Comparison of ENCODE assay signal across 22 cellular contexts in genomic region chr14:99633141-99633540, GRCh38. TPM values are rescaled to one million over a fixed set of nuclear protein-coding genes. Genes with fewer than 3 reads are reported as not detected.
DNase-seq lines count a peak whose midpoint lies in the region; ATAC-seq, FAIRE-seq and TF ChIP-seq lines count a peak whose summit lies in the region.
"Had no signal": no experiment of that assay in that cellular context is flagged by ENCODE, and none has a peak within 500 bp of the region (broad histone marks: within the 10 kb centered on the region; RNA-seq: fewer than 3 reads in every experiment).

No MANE protein-coding gene starts in this region.

- in situ Hi-C loops in brain microvascular endothelial cell (cut with HindIII; ENCODE audit: low pct_ligation_motif_present, low sequenced_read_pairs): no loop called here

- H3K4me3 Mint-ChIP-seq in activated CD4-positive, alpha-beta T cell treated with anti-CD3 and anti-CD28 coated beads, Interleukin-2, amount 10 ng/mL, durations not matched to agents 7 days and 5 days: no peak overlapping the region
- H3K4me3 Mint-ChIP-seq in activated CD4-positive, alpha-beta T cell treated with anti-CD3 and anti-CD28 coated beads for 36 hours: no peak overlapping the region
- H3K4me3 Mint-ChIP-seq in activated B cell treated with CpG ODN at 0.5 μM for 24 hours: no peak overlapping the region
- H3K4me3 Mint-ChIP-seq: CD4-positive, alpha-beta T cell; HFFc6 had no signal

- H2BK120ac ChIP-seq in neuronal stem cell (ENCODE audit: low read depth, low read length): no peak overlapping the region

- peak overlapping the region; percentile 38 for H3K4ac ChIP-seq in neuronal stem cell (ENCODE audit: low read length)

- peak overlapping the region; percentile 40 for H3K23ac ChIP-seq in neuronal stem cell (ENCODE audit: low read depth, low read length, poor library complexity)

- H3K27ac Mint-ChIP-seq in activated CD4-positive, alpha-beta T cell treated with anti-CD3 and anti-CD28 coated beads, Interleukin-2, amount 10 ng/mL, durations not matched to agents 7 days and 5 days: peak overlapping the region; percentile 54
- no peak overlapping the region for H3K27ac Mint-ChIP-seq in activated CD4-positive, alpha-beta T cell treated with anti-CD3 and anti-CD28 coated beads for 36 hours
- H3K27ac Mint-ChIP-seq in activated B cell treated with CpG ODN at 0.5 μM for 24 hours: no peak overlapping the region
- H3K27ac Mint-ChIP-seq: CD4-positive, alpha-beta T cell; HFFc6 had no signal

- H4K91ac ChIP-seq in neuronal stem cell (ENCODE audit: low read depth, low read length, poor library complexity): no peak overlapping the region

- no peak for ATAC-seq in activated CD4-positive, alpha-beta T cell treated with anti-CD3 and anti-CD28 coated beads for 36 hours
- ATAC-seq in activated B cell treated with CpG ODN at 0.5 μM for 24 hours (ENCODE audit: low read depth) (peak; percentile 35), GM18505 (IDR thresholded peaks at IDR 0.05; ENCODE audit: unreplicated experiment) (no peak)
- ATAC-seq: K562 had no signal

- H3K9me3 Mint-ChIP-seq in activated CD4-positive, alpha-beta T cell treated with anti-CD3 and anti-CD28 coated beads, Interleukin-2, amount 10 ng/mL, durations not matched to agents 7 days and 5 days: no peaks in the 10 kb centered on the region
- H3K9me3 Mint-ChIP-seq in activated CD4-positive, alpha-beta T cell treated with anti-CD3 and anti-CD28 coated beads for 36 hours (ENCODE audit: low read depth): no peaks in the 10 kb centered on the region
- H3K9me3 Mint-ChIP-seq in activated B cell treated with CpG ODN at 0.5 μM for 24 hours: no peaks in the 10 kb centered on the region
- H3K9me3 Mint-ChIP-seq: CD4-positive, alpha-beta T cell; HFFc6 had no signal

- no peak for TF ChIP-seq POLR2A in GM18505 (IDR thresholded peaks at IDR 0.05; ENCODE audit: borderline replicate concordance, extremely low read depth, insufficient read depth, insufficient read length)

- H3K36me3 Mint-ChIP-seq in activated CD4-positive, alpha-beta T cell treated with anti-CD3 and anti-CD28 coated beads, Interleukin-2, amount 10 ng/mL, durations not matched to agents 7 days and 5 days (ENCODE audit: low read depth): no peaks in the 10 kb centered on the region
- H3K36me3 Mint-ChIP-seq in activated CD4-positive, alpha-beta T cell treated with anti-CD3 and anti-CD28 coated beads for 36 hours (ENCODE audit: low read depth): no peaks in the 10 kb centered on the region
- no peaks in the 10 kb centered on the region for H3K36me3 Mint-ChIP-seq in activated B cell treated with CpG ODN at 0.5 μM for 24 hours (ENCODE audit: low read depth)

- H2AFZ ChIP-seq in neuronal stem cell (ENCODE audit: low read length): peak overlapping the region; percentile 60

- H3K79me1 ChIP-seq in neuronal stem cell (ENCODE audit: low read depth, low read length): no peaks in the 10 kb centered on the region

- H3K4me1 Mint-ChIP-seq in activated CD4-positive, alpha-beta T cell treated with anti-CD3 and anti-CD28 coated beads, Interleukin-2, amount 10 ng/mL, durations not matched to agents 7 days and 5 days: no peaks in the 10 kb centered on the region
- H3K4me1 Mint-ChIP-seq in activated CD4-positive, alpha-beta T cell treated with anti-CD3 and anti-CD28 coated beads for 36 hours: peaks cover 2% of the 10 kb centered on the region
- H3K4me1 Mint-ChIP-seq in activated B cell treated with CpG ODN at 0.5 μM for 24 hours: peaks cover 12% of the 10 kb centered on the region

- no peaks in the 10 kb centered on the region for H3K9me3 ChIP-seq in neuronal stem cell (replicated peaks in 1 of 2; ENCODE audit: control insufficient read depth in 2 of 2, insufficient read depth in 1 of 2, low read depth in 1 of 2, low read length in 2 of 2)
- H3K9me3 ChIP-seq: HAP-1 had no signal

- H3K4me2 ChIP-seq in neuronal stem cell (ENCODE audit: insufficient read depth, low read length, poor library complexity, severe bottlenecking): no peak overlapping the region

- H2AK5ac ChIP-seq in neuronal stem cell (ENCODE audit: low read depth, low read length): peak overlapping the region; percentile 44

- peaks cover 3 to 17% of the 10 kb centered on the region in 2 donors for H3K4me1 ChIP-seq in neuronal stem cell (ENCODE audit: control insufficient read depth in 2 of 2, insufficient read depth in 1 of 2, low read depth in 1 of 2, low read length in 2 of 2)

- CTCF ChIA-PET in activated CD4-positive, alpha-beta T cell treated with anti-CD3 and anti-CD28 coated beads, Interleukin-2, amount 10 ng/mL, durations not matched to agents 7 days and 5 days (lab: Charles Lee): interaction anchor here (1.1 to 1.3 kb wide), 2 partner anchors 23 to 105 kb away, joined by 3 to 6 read pairs; no protein-coding TSS in a partner anchor
- CTCF ChIA-PET in activated CD4-positive, alpha-beta T cell treated with anti-CD3 and anti-CD28 coated beads for 36 hours (lab: Charles Lee): interaction anchor here (0.6 kb wide), 1 partner anchor 184 kb away, joined by 4 read pairs; no protein-coding TSS in a partner anchor
- CTCF ChIA-PET in activated B cell treated with CpG ODN at 0.5 μM for 24 hours (lab: Charles Lee): no interaction called here

- H3K27me3 Mint-ChIP-seq in activated CD4-positive, alpha-beta T cell treated with anti-CD3 and anti-CD28 coated beads, Interleukin-2, amount 10 ng/mL, durations not matched to agents 7 days and 5 days: no peaks in the 10 kb centered on the region
- H3K27me3 Mint-ChIP-seq in activated CD4-positive, alpha-beta T cell treated with anti-CD3 and anti-CD28 coated beads for 36 hours: peaks cover 4% of the 10 kb centered on the region
- peaks cover 24% of the 10 kb centered on the region for H3K27me3 Mint-ChIP-seq in activated B cell treated with CpG ODN at 0.5 μM for 24 hours

- H3K4me3 ChIP-seq in neuronal stem cell (ENCODE audit: low read length in 2 of 2) (no peak overlapping the region), brain microvascular endothelial cell (ENCODE audit: low read depth, low read length) (no peak overlapping the region)
- H3K4me3 ChIP-seq: HAP-1, K562 had no signal

- DNase-seq in activated CD4-positive, alpha-beta T cell treated with anti-CD3 and anti-CD28 coated beads, Interleukin-2, amount 10 ng/mL, durations not matched to agents 7 days and 5 days: no peak
- no peak for DNase-seq in activated CD4-positive, alpha-beta T cell treated with anti-CD3 and anti-CD28 coated beads for 36 hours
- DNase-seq in activated B cell treated with CpG ODN at 0.5 μM for 24 hours (no peak), neuronal stem cell (ENCODE audit: low spot score) (no peak), OCI-M1 (lab: John Stamatoyannopoulos, UW) (no peak), brain microvascular endothelial cell (no peak), D721Med (ENCODE audit: insufficient read length, low spot score) (no peak)
- DNase-seq: C1 segment of cervical spinal cord; Calu3; CD4-positive, alpha-beta T cell; DMS79 treated with DMSO at 0.1 percent for 48 hours; EL; HFFc6 had no signal

- WGBS in neuronal stem cell (ENCODE audit: extremely low coverage in 2 of 2, insufficient read length in 2 of 2, insufficient replicate concordance in 1 of 2), 2 donors: no CpG with 5 or more reads among the region's 3 CpGs

- H3K14ac ChIP-seq in neuronal stem cell (ENCODE audit: low read length): no peak overlapping the region

- intact Hi-C loops in activated CD4-positive, alpha-beta T cell treated with anti-CD3 and anti-CD28 coated beads for 36 hours (cut with DNase I, micrococcal nuclease): no loop called here
- intact Hi-C loops in activated B cell treated with CpG ODN at 0.5 μM for 24 hours (cut with micrococcal nuclease): no loop called here

- H2BK12ac ChIP-seq in neuronal stem cell (ENCODE audit: low read length): peak overlapping the region; percentile 35

- no peaks in the 10 kb centered on the region for H3K36me3 ChIP-seq in neuronal stem cell (replicated peaks in 1 of 2; ENCODE audit: control insufficient read depth in 2 of 2, insufficient read depth in 2 of 2, low read length in 2 of 2)
- H3K36me3 ChIP-seq in brain microvascular endothelial cell (replicated peaks): no peaks in the 10 kb centered on the region
- H3K36me3 ChIP-seq: HAP-1 had no signal

- H2BK15ac ChIP-seq in neuronal stem cell (ENCODE audit: low read length): peak overlapping the region; percentile 54

- H3K27ac ChIP-seq in neuronal stem cell (replicated peaks; ENCODE audit: low read length): no peak overlapping the region
- no peak overlapping the region for H3K27ac ChIP-seq in brain microvascular endothelial cell
- H3K27ac ChIP-seq: 22Rv1 had no signal

- H3K27me3 ChIP-seq in neuronal stem cell (ENCODE audit: control insufficient read depth in 3 of 3, insufficient read depth in 3 of 3, low read depth in 1 of 3, low read length in 3 of 3): no peaks in the 10 kb centered on the region
- H3K27me3 ChIP-seq in brain microvascular endothelial cell (replicated peaks): no peaks in the 10 kb centered on the region

- no peak for FAIRE-seq in D721Med (lab: Jason Lieb, UNC)
- FAIRE-seq: G401.6, GM12891, GM19239, H1, K562 had no signal

- no peak overlapping the region for H4K8ac ChIP-seq in neuronal stem cell (ENCODE audit: low read depth, low read length)

- peak overlapping the region; percentile 39 for H2BK5ac ChIP-seq in neuronal stem cell (ENCODE audit: low read length)

- TF ChIP-seq CTCF in activated B cell treated with CpG ODN at 0.5 μM for 24 hours (IDR thresholded peaks at IDR 0.05): no peak
- TF ChIP-seq CTCF in brain microvascular endothelial cell (IDR thresholded peaks at IDR 0.05; ENCODE audit: low read depth, low read length, missing control alignments): no peak
- no peak for TF ChIP-seq CTCF in D721Med (IDR thresholded peaks at IDR 0.05; ENCODE audit: insufficient read depth, missing control alignments)

- H3K18ac ChIP-seq in neuronal stem cell (ENCODE audit: low read length): peak overlapping the region; percentile 20

- no peak overlapping the region for H3K9ac ChIP-seq in neuronal stem cell (ENCODE audit: low read depth, low read length, poor library complexity)

- POLR2A ChIA-PET in activated CD4-positive, alpha-beta T cell treated with anti-CD3 and anti-CD28 coated beads, Interleukin-2, amount 10 ng/mL, durations not matched to agents 7 days and 5 days (lab: Charles Lee): no interaction called here
- POLR2A ChIA-PET in activated CD4-positive, alpha-beta T cell treated with anti-CD3 and anti-CD28 coated beads for 36 hours (lab: Charles Lee): no interaction called here
- POLR2A ChIA-PET in activated B cell treated with CpG ODN at 0.5 μM for 24 hours (lab: Charles Lee): interaction anchor here (0.6 kb wide), 1 partner anchor 94 kb away, joined by 5 read pairs; no protein-coding TSS in a partner anchor

RNA-seq across cellular contexts. Expression of gene HHIPL1, which starts 11.8 kb away (rescaled TPM):
- total RNA-seq in activated CD4-positive, alpha-beta T cell treated with anti-CD3 and anti-CD28 coated beads, Interleukin-2, amount 10 ng/mL, durations not matched to agents 7 days and 5 days: under 1 TPM in 1 of 2 experiments, not detected in 1; 0.05 TPM
- total RNA-seq in activated CD4-positive, alpha-beta T cell treated with anti-CD3 and anti-CD28 coated beads for 36 hours: under 1 TPM in 1 of 2 experiments, not detected in 1; 0.07 TPM
- total RNA-seq in activated B cell treated with CpG ODN at 0.5 μM for 24 hours: not detected in 2 replicates
- 0.67 TPM for polyA plus RNA-seq in neuronal stem cell (2013, experiment 1 of 2)
- polyA plus RNA-seq in neuronal stem cell (2013, experiment 2 of 2): 0.71 TPM
- total RNA-seq: Calu3; CD4-positive, alpha-beta T cell; K562 had no signal
- polyA plus RNA-seq: K562 had no signal

RNA-seq across cellular contexts. Expression of gene CCDC85C, which starts 29.1 kb away (rescaled TPM):
- total RNA-seq in activated CD4-positive, alpha-beta T cell treated with anti-CD3 and anti-CD28 coated beads, Interleukin-2, amount 10 ng/mL, durations not matched to agents 7 days and 5 days: 10 to 100 TPM; 10.0 to 10.9 TPM
- 1 to 10 TPM; 6.1 to 6.2 TPM for total RNA-seq in activated CD4-positive, alpha-beta T cell treated with anti-CD3 and anti-CD28 coated beads for 36 hours
- 1.8 and 1.9 TPM in 2 replicates for total RNA-seq in activated B cell treated with CpG ODN at 0.5 μM for 24 hours
- 22.3 TPM for polyA plus RNA-seq in neuronal stem cell (2013, experiment 1 of 2)
- polyA plus RNA-seq in neuronal stem cell (2013, experiment 2 of 2): 22.5 TPM

RNA-seq across cellular contexts. Expression of gene CYP46A1, which starts 51.0 kb away (rescaled TPM):
- total RNA-seq in activated CD4-positive, alpha-beta T cell treated with anti-CD3 and anti-CD28 coated beads, Interleukin-2, amount 10 ng/mL, durations not matched to agents 7 days and 5 days: under 1 TPM; 0.12 to 0.20 TPM
- total RNA-seq in activated CD4-positive, alpha-beta T cell treated with anti-CD3 and anti-CD28 coated beads for 36 hours: under 1 TPM; 0.05 to 0.23 TPM
- total RNA-seq in activated B cell treated with CpG ODN at 0.5 μM for 24 hours: 0.07 TPM in 1 of 2 replicates, not detected in the other
- 1.5 TPM for polyA plus RNA-seq in neuronal stem cell (2013, experiment 1 of 2)
- polyA plus RNA-seq in neuronal stem cell (2013, experiment 2 of 2): 1.6 TPM
- total RNA-seq: A673, Calu3, K562 had no signal
- polyA plus RNA-seq: K562 had no signal
